ENCODE assay signal across 9 cellular contexts in genomic region chr17:39225308-39225973, GRCh38. TPM values are rescaled to one million over a fixed set of nuclear protein-coding genes. Genes with fewer than 3 reads are reported as not detected.
DNase-seq lines count a peak whose midpoint lies in the region; ATAC-seq, FAIRE-seq and TF ChIP-seq lines count a peak whose summit lies in the region.
"Had no signal": no experiment of that assay in that cellular context is flagged by ENCODE, and none has a peak within 500 bp of the region (broad histone marks: within the 10 kb centered on the region; RNA-seq: fewer than 3 reads in every experiment).

Gene STAC2, minus strand, starts transcription at chr17:39225945. Its CDS starts 443 bp downstream, at chr17:39225502.

- no peaks in the 10 kb centered on the region for H3K9me3 ChIP-seq in mucosa of descending colon
- H3K9me3 ChIP-seq in upper lobe of right lung, result no peaks in the 10 kb centered on the region

- no peak for FAIRE-seq in H54 (lab: Jason Lieb, UNC)
- no peak for FAIRE-seq in GM12891 (lab: Jason Lieb, UNC)
- FAIRE-seq: bronchial epithelial cell had no signal

- no peaks in the 10 kb centered on the region for H3K9me3 Mint-ChIP-seq in activated naive CD4-positive, alpha-beta T cell treated with anti-CD3 and anti-CD28 coated beads, Interleukin-2, amount 50 U/mL, for 24 hours

- H3K27ac ChIP-seq in upper lobe of right lung, result no peak within 1 kb of the TSS

- H3K4me1 Mint-ChIP-seq in activated naive CD4-positive, alpha-beta T cell treated with anti-CD3 and anti-CD28 coated beads, Interleukin-2, amount 50 U/mL, for 24 hours, result peaks cover 6% of the 10 kb centered on the region

- ATAC-seq in mucosa of descending colon (peak; percentile 23), upper lobe of right lung (no peak)

- TF ChIP-seq POLR2A in H54 (IDR thresholded peaks at IDR 0.05; ENCODE audit: low read depth, low read length), result no peak
- TF ChIP-seq POLR2A in GM12891 (IDR thresholded peaks at IDR 0.05; ENCODE audit: low read depth, low read length), result no peak

- H3K4me1 ChIP-seq in mucosa of descending colon (ENCODE audit: low read depth), result peaks cover 7% of the 10 kb centered on the region
- peaks cover 16% of the 10 kb centered on the region for H3K4me1 ChIP-seq in upper lobe of right lung

- no peak within 1 kb of the TSS for H3K27ac Mint-ChIP-seq in activated naive CD4-positive, alpha-beta T cell treated with anti-CD3 and anti-CD28 coated beads, Interleukin-2, amount 50 U/mL, for 24 hours

- TF ChIP-seq CTCF in cardiac fibroblast (IDR thresholded peaks at IDR 0.05; ENCODE audit: low read depth, low read length) (no peak), mucosa of descending colon (IDR thresholded peaks at IDR 0.05) (no peak), upper lobe of right lung (IDR thresholded peaks at IDR 0.05) (no peak)

- intact Hi-C loops in mucosa of descending colon (cut with DNase I, micrococcal nuclease) (no loop called here), upper lobe of right lung (cut with DNase I) (no loop called here)

- peaks cover 64% of the 10 kb centered on the region for H3K27me3 ChIP-seq in upper lobe of right lung

- H3K36me3 Mint-ChIP-seq in activated naive CD4-positive, alpha-beta T cell treated with anti-CD3 and anti-CD28 coated beads, Interleukin-2, amount 50 U/mL, for 24 hours, result no peaks in the 10 kb centered on the region

- H3K4me3 Mint-ChIP-seq in activated naive CD4-positive, alpha-beta T cell treated with anti-CD3 and anti-CD28 coated beads, Interleukin-2, amount 50 U/mL, for 24 hours, result peak within 1 kb of the TSS; percentile 88

- H3K4me3 ChIP-seq in cardiac fibroblast (replicated peaks in 1 of 2; ENCODE audit: low read depth in 2 of 2, low read length in 2 of 2) (peak within 1 kb of the TSS; percentile 36 to 42), mucosa of descending colon (no peak within 1 kb of the TSS), upper lobe of right lung (peak within 1 kb of the TSS; percentile 34)

- H3K27me3 Mint-ChIP-seq in activated naive CD4-positive, alpha-beta T cell treated with anti-CD3 and anti-CD28 coated beads, Interleukin-2, amount 50 U/mL, for 24 hours, result peaks cover 16% of the 10 kb centered on the region

- DNase-seq in activated naive CD4-positive, alpha-beta T cell treated with anti-CD3 and anti-CD28 coated beads, Interleukin-2, amount 50 U/mL, for 16 hours, result no peak
- no peak for DNase-seq in cardiac fibroblast (ENCODE audit: low read depth in 2 of 2)
- DNase-seq in mucosa of descending colon, result peak in 1 of 3 donors; percentile 46
- DNase-seq in upper lobe of right lung, result no peak
- no peak for DNase-seq in A172 (ENCODE audit: low spot score)
- no peak for DNase-seq in H54 (ENCODE audit: insufficient read length, low spot score)
- no peak for DNase-seq in GM12891 (ENCODE audit: insufficient read length, low spot score)

- H3K36me3 ChIP-seq in mucosa of descending colon (ENCODE audit: low read depth), result no peaks in the 10 kb centered on the region
- H3K36me3 ChIP-seq in upper lobe of right lung, result no peaks in the 10 kb centered on the region

TF ChIP-seq in GM12891, 5 proteins besides CTCF, POLR2A, EP300 and RAD21:
- no peak for TF ChIP-seq SPI1 (IDR thresholded peaks at IDR 0.05; ENCODE audit: low read depth, low read length)
- no peak for TF ChIP-seq TAF1 (IDR thresholded peaks at IDR 0.05; ENCODE audit: low read depth, low read length)
- no peak for TF ChIP-seq POU2F2 (IDR thresholded peaks at IDR 0.05; ENCODE audit: low read depth, low read length)
- TF ChIP-seq POLR2AphosphoS5 (IDR thresholded peaks at IDR 0.05; ENCODE audit: low read depth, low read length), result no peak
- no peak for TF ChIP-seq PAX5 (IDR thresholded peaks at IDR 0.05; ENCODE audit: insufficient read depth, low read length, severe bottlenecking)

RNA-seq across cellular contexts. Expression of gene STAC2, which starts in this region (rescaled TPM):
- total RNA-seq in mucosa of descending colon (under 1 TPM in 2 of 3 donors, not detected in 1; 0.17 to 0.79 TPM), upper lobe of right lung (0.46 TPM)
- total RNA-seq in A172 (2014; rRNA removed; shearing (Covaris generic)), result 0.12 TPM in 1 of 2 replicates, not detected in the other
- polyA plus RNA-seq in GM12891 (2012; ENCODE audit: low read depth, missing spikeins), result not detected
- total RNA-seq: bronchial epithelial cell had no signal

Comparison
In these comparisons a context has a peak if more than half of its experiments do, and no peak if none do; other contexts are left out.
1. Peak in ATAC-seq in mucosa of descending colon; RNA of the gene not detected or under 1 TPM.